Comparison of ENCODE assay signal across 8 cellular contexts in the genomic region with DNA sequence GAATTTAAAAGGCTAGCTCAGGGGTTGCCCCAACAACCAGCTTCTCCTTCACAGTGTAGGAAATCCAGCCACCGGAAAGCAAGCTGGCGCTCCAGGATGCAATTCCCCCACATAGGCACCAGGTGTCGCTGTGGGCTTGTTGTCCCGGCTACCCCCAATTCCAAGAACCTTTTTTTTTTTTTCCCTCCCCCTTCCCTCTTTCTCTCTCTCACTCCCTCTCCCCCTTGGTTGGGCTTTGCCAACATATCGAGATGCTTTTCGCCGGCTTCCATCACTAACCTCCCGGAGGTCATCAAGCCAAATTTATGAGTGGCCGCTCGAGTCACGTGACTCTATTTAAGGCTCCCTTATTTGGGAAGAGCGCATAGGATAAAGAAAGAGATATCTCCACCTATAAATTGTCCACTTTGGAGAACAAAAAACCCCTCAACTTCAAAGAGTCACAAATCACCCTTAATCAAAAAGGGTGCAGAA.
DNase-seq lines count a peak whose midpoint lies in the region; ATAC-seq and TF ChIP-seq lines count a peak whose summit lies in the region.

TSS of gene HOXC5 (plus strand) at position 424 of the 474 bp plus-strand sequence. CDS start 73 bp downstream, outside the sequence.

- ATAC-seq in GM21576 (IDR thresholded peaks at IDR 0.05; ENCODE audit: unreplicated experiment), result no peak

- peak; percentile 87 for TF ChIP-seq CTCF in GM12874 (IDR thresholded peaks at IDR 0.05; ENCODE audit: insufficient read depth, low read depth, low read length)

- peak; percentile 84 for DNase-seq in 8988T
- peak; percentile 78 for DNase-seq in NCI-H2196 (lab: John Stamatoyannopoulos, UW; ENCODE audit: unreplicated experiment)
- peak; percentile 6 for DNase-seq in activated CD4-positive, CD25-positive, alpha-beta regulatory T cell treated with anti-CD3 and anti-CD28 coated beads, Interleukin-2, amount 50 U/mL, for 16 hours (ENCODE audit: low read depth, low spot score)
- peak; percentile 21 for DNase-seq in dedifferentiated amniotic fluid mesenchymal stem cell (ENCODE audit: extremely low spot score)
- DNase-seq in medulla oblongata (ENCODE audit: extremely low spot score), result peak; percentile 89
- peak; percentile 33 to 38 for DNase-seq in stimulated activated CD8-positive, alpha-beta memory T cell treated with anti-CD3 and anti-CD28 coated beads, Interleukin-2, amount 100 ng/mL, for 1 hour (ENCODE audit: low read depth in 2 of 2)

Comparison
In these comparisons a context has a peak if more than half of its experiments do, and no peak if none do; other contexts are left out.
1. DNase-seq: peak in every context shown above with its lines; median percentile 89 in medulla oblongata; 84 in 8988T; 78 in NCI-H2196; 36 in stimulated activated CD8-positive, alpha-beta memory T cell treated with anti-CD3 and anti-CD28 coated beads, Interleukin-2, amount 100 ng/mL, for 1 hour; 21 in dedifferentiated amniotic fluid mesenchymal stem cell; 6 in activated CD4-positive, CD25-positive, alpha-beta regulatory T cell treated with anti-CD3 and anti-CD28 coated beads, Interleukin-2, amount 50 U/mL, for 16 hours.